Comparison of ENCODE assay signal across 25 cellular contexts in genomic region chr11:100815787-100816330, GRCh38.
"Had no signal": no experiment of that assay in that cellular context is flagged by ENCODE, and none has a peak within 500 bp of the region (broad histone marks: within the 10 kb centered on the region; RNA-seq: fewer than 3 reads in every experiment).

No MANE protein-coding gene starts in this region.

- H3K9me3 ChIP-seq: ovary, psoas muscle, right lobe of liver, sigmoid colon, suprapubic skin, testis, tibial artery, transverse colon, upper lobe of right lung, uterus had no signal

- H3K4me3 ChIP-seq: neural progenitor cell, ovary, psoas muscle, right lobe of liver, sigmoid colon, suprapubic skin, testis, tibial artery, transverse colon, upper lobe of right lung, uterus had no signal

- DNase-seq: natural killer cell; occipital lobe; ovary; posterior cingulate gyrus; psoas muscle; right cardiac atrium; right lobe of liver; sigmoid colon; small intestine; stimulated activated CD4-positive, alpha-beta T cell treated with anti-CD3 and anti-CD28 coated beads, Interleukin-1b, Interleukin-23, amount 100 ng/mL, for 48 hours; stimulated activated CD4-positive, alpha-beta T cell treated with anti-CD3 and anti-CD28 coated beads, Interleukin-4, amount 100 ng/mL, for 1 hour; stimulated activated CD4-positive, alpha-beta T cell treated with anti-CD3 and anti-CD28 coated beads, Interleukin-4, amount 100 ng/mL, for 4 hours; stimulated activated CD8-positive, alpha-beta memory T cell treated with anti-CD3 and anti-CD28 coated beads, Interleukin-4, amount 100 ng/mL, for 48 hours; stimulated activated naive CD4-positive, alpha-beta T cell; stimulated activated naive CD8-positive, alpha-beta T cell treated with anti-CD3 and anti-CD28 coated beads, Interleukin-15, amount 100 ng/mL, for 72 hours; stimulated activated naive CD8-positive, alpha-beta T cell treated with anti-CD3 and anti-CD28 coated beads, Interleukin-15, Interleukin-2, amounts not matched to agents 100 U/mL and 50 U/mL, for 24 hours; substantia nigra; testis; tibial artery; transverse colon; upper lobe of right lung; uterus had no signal

- H3K27ac ChIP-seq: neural progenitor cell, ovary, parathyroid adenoma, psoas muscle, right lobe of liver, sigmoid colon, suprapubic skin, testis, tibial artery, transverse colon, upper lobe of right lung, uterus had no signal

- H3K36me3 ChIP-seq: neural progenitor cell, ovary, right lobe of liver, sigmoid colon, suprapubic skin, tibial artery, transverse colon, upper lobe of right lung, uterus had no signal

- H3K4me1 ChIP-seq: parathyroid adenoma, psoas muscle, right lobe of liver, sigmoid colon, suprapubic skin, tibial artery, transverse colon, upper lobe of right lung, uterus had no signal
